13 cellular contexts compared by ENCODE assay signal in the genomic region with DNA sequence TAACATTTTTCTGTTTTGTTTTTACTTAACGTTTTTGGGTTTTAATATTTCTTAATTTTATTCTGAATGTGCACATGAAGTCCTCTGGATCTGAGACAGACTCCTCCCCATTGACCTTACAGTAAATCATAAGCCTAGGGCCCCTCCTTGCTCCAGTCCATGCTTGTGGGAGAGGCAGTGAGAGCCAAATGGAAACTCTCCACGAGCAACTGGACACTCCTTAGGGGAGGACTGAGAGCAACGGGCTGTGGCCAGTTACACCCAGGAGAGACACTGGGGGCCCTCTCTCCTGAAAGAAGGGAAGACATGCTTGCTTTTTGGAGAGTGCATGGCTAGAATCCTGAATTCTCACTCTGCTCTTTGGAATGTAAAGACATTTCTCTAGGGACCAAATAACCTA. TPM values are rescaled to one million over a fixed set of nuclear protein-coding genes. Genes with fewer than 3 reads are reported as not detected.
DNase-seq lines count a peak whose midpoint lies in the region; ATAC-seq and TF ChIP-seq lines count a peak whose summit lies in the region.
"Had no signal": no experiment of that assay in that cellular context is flagged by ENCODE, and none has a peak within 500 bp of the region (broad histone marks: within the 10 kb centered on the region; RNA-seq: fewer than 3 reads in every experiment).

No MANE protein-coding gene starts in this region.

- CTCF ChIA-PET in RWPE1 (lab: Yijun Ruan, JAX): no interaction called here

- ATAC-seq in lower lobe of right lung (peak; percentile 61 to 68), GM18519 (IDR thresholded peaks at IDR 0.05; ENCODE audit: low FRiP score, unreplicated experiment) (no peak), GM18511 (IDR thresholded peaks at IDR 0.05; ENCODE audit: unreplicated experiment) (no peak)

- H3K27ac ChIP-seq in lower lobe of right lung: no peak overlapping the region
- no peak overlapping the region for H3K27ac ChIP-seq in testis
- no peak overlapping the region for H3K27ac ChIP-seq in RWPE1

- in situ Hi-C loops in SK-MEL-5 (cut with HindIII; ENCODE audit: low pct_unique_long_range_greater_than_20kb, low sequenced_read_pairs): no loop called here

- TF ChIP-seq POLR2A in testis (IDR thresholded peaks at IDR 0.05): no peak

- TF ChIP-seq CTCF in lower lobe of right lung (IDR thresholded peaks at IDR 0.05): no peak
- no peak for TF ChIP-seq CTCF in testis (IDR thresholded peaks at IDR 0.05)
- TF ChIP-seq CTCF in RWPE1 (conservative IDR thresholded peaks at IDR 0.05; ENCODE audit: low read depth): no peak

- H3K4me1 ChIP-seq in lower lobe of right lung: peaks cover 5% of the 10 kb centered on the region
- H3K4me1 ChIP-seq in testis: peaks cover 3% of the 10 kb centered on the region

- DNase-seq in SK-MEL-5 (ENCODE audit: low read depth, low spot score) (peak; percentile 9), fibroblast of peridontal ligament (ENCODE audit: extremely low read depth) (peak; percentile 80), lower lobe of right lung (no peak), testis (peak; percentile 75), RWPE1 (ENCODE audit: low spot score) (no peak)
- no peak for DNase-seq in effector CD4-positive, alpha-beta T cell
- DNase-seq: activated CD8-positive, alpha-beta memory T cell treated with anti-CD3 and anti-CD28 coated beads, Interleukin-2, amount 50 U/mL, for 4 hours; Caco-2; NCI-H510A had no signal

- no peaks in the 10 kb centered on the region for H3K36me3 ChIP-seq in lower lobe of right lung
- no peaks in the 10 kb centered on the region for H3K36me3 ChIP-seq in testis (ENCODE audit: low read depth, missing control alignments)
- H3K36me3 ChIP-seq: tibial nerve had no signal

- no peaks in the 10 kb centered on the region for H3K9me3 ChIP-seq in lower lobe of right lung
- H3K9me3 ChIP-seq in testis: no peaks in the 10 kb centered on the region
- H3K9me3 ChIP-seq: tibial nerve had no signal

- 22 to 37% methylated on average over 3 of the region's 3 CpGs for WGBS in testis, 2 donors

- POLR2A ChIA-PET in RWPE1 (lab: Yijun Ruan, JAX; ENCODE audit: low non-redundant PET): no interaction called here

- H3K27me3 ChIP-seq in lower lobe of right lung (ENCODE audit: low read depth) (no peaks in the 10 kb centered on the region), testis (no peaks in the 10 kb centered on the region)
- H3K27me3 ChIP-seq: tibial nerve had no signal

- no peak overlapping the region for H3K4me3 ChIP-seq in lower lobe of right lung
- H3K4me3 ChIP-seq in testis: no peak overlapping the region
- H3K4me3 ChIP-seq: skin epidermis, tibial nerve had no signal

- intact Hi-C loops in lower lobe of right lung (cut with DNase I) (no loop called here), testis (cut with DNase I; ENCODE audit: low total_unique reads) (no loop called here)

RNA-seq across cellular contexts. Expression of a gene that starts 48.9 kb away (rescaled TPM):
- total RNA-seq in SK-MEL-5 (2014; rRNA removed; shearing (Covaris generic)): 1.7 and 2.2 TPM in 2 replicates
- 2.7 and 3.0 TPM in 2 replicates for polyA plus RNA-seq in SK-MEL-5 (2015; cell fraction: cytosol; rRNA removed)
- polyA plus RNA-seq in SK-MEL-5 (2015; cell fraction: nucleus; rRNA removed): 3.0 TPM in 2 replicates
- 33.9 TPM for total RNA-seq in lower lobe of right lung
- total RNA-seq in testis: 10 to 100 TPM; 25.0 to 28.7 TPM
- polyA plus RNA-seq in testis (ENCODE audit: insufficient read depth, low read depth, low replicate concordance): 38.8 TPM

Comparison
In these comparisons a context has a peak if more than half of its experiments do, and no peak if none do; other contexts are left out.
1. DNase-seq: peak in SK-MEL-5 (single experiment), fibroblast of peridontal ligament (single experiment) and testis (single experiment); none in lower lobe of right lung (single experiment), effector CD4-positive, alpha-beta T cell (single experiment) and RWPE1 (single experiment).
2. ATAC-seq: peak in lower lobe of right lung (2 of 2); none in GM18519 (single experiment) and GM18511 (single experiment).